In the genomic region with DNA sequence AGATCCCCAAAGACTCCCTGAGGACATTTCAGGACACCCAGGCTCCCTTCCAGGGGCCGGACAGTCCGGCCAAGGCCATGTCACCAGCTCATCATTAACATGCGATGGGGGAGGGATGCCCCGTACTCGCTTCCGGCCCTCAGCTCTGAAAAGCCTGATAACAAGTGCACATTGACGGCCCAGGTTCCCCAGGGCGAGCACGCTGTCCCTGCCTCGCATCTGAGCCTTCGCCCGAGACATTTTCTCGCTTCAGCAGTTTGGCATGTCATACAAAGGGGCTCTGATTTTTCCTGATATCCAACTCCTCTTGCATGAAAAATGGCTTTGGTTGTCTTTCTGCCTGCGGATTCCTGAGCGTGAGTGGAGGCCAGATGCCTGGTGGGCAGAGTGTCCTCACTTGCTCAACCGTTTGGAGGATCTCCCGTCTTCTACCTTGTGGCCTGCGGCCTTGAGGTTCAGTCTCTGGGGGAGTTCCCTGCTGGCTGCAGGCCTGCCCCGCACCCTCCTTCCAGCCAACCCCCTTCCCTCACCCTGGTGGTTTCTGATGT, we compare ENCODE assay signal across 2 cellular contexts.
TF ChIP-seq lines count a peak whose summit lies in the region.

No MANE protein-coding gene starts in this region.

TF ChIP-seq in IMR-90, 13 proteins besides CTCF, POLR2A, EP300 and RAD21:
- no peak for TF ChIP-seq CHD1 (IDR thresholded peaks at IDR 0.05; ENCODE audit: low read depth, low read length)
- TF ChIP-seq BHLHE40 (IDR thresholded peaks at IDR 0.05; ENCODE audit: low read depth, low read length) = no peak
- no peak for TF ChIP-seq FOS (IDR thresholded peaks at IDR 0.05; ENCODE audit: low read depth, low read length)
- TF ChIP-seq SMC3 (IDR thresholded peaks at IDR 0.05; ENCODE audit: low read depth, low read length) = no peak
- no peak for TF ChIP-seq MAFK (IDR thresholded peaks at IDR 0.05; ENCODE audit: low read depth, low read length)
- TF ChIP-seq MXI1 (IDR thresholded peaks at IDR 0.05; ENCODE audit: borderline replicate concordance, low read depth, low read length) = no peak
- TF ChIP-seq RFX5 (IDR thresholded peaks at IDR 0.05; ENCODE audit: low read depth, low read length) = no peak
- TF ChIP-seq RCOR1 (IDR thresholded peaks at IDR 0.05; ENCODE audit: insufficient replicate concordance, low read length) = no peak
- no peak for TF ChIP-seq MAZ (IDR thresholded peaks at IDR 0.05; ENCODE audit: borderline replicate concordance, low read depth, low read length)
- no peak for TF ChIP-seq CEBPB (IDR thresholded peaks at IDR 0.05; ENCODE audit: low read depth, low read length)
- no peak for TF ChIP-seq NFE2L2 (IDR thresholded peaks at IDR 0.05; ENCODE audit: low read depth, low read length)
- TF ChIP-seq, protein P1, sequence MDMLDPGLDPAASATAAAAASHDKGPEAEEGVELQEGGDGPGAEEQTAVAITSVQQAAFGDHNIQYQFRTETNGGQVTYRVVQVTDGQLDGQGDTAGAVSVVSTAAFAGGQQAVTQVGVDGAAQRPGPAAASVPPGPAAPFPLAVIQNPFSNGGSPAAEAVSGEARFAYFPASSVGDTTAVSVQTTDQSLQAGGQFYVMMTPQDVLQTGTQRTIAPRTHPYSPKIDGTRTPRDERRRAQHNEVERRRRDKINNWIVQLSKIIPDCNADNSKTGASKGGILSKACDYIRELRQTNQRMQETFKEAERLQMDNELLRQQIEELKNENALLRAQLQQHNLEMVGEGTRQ (IDR thresholded peaks at IDR 0.05; ENCODE audit: low read depth, low read length) = no peak
- TF ChIP-seq, protein P2, sequence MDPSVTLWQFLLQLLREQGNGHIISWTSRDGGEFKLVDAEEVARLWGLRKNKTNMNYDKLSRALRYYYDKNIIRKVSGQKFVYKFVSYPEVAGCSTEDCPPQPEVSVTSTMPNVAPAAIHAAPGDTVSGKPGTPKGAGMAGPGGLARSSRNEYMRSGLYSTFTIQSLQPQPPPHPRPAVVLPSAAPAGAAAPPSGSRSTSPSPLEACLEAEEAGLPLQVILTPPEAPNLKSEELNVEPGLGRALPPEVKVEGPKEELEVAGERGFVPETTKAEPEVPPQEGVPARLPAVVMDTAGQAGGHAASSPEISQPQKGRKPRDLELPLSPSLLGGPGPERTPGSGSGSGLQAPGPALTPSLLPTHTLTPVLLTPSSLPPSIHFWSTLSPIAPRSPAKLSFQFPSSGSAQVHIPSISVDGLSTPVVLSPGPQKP (IDR thresholded peaks at IDR 0.05; ENCODE audit: borderline replicate concordance, low read depth, low read length) = no peak

TF ChIP-seq in liver, 16 proteins besides CTCF, POLR2A, EP300 and RAD21:
- TF ChIP-seq NR2F2 (IDR thresholded peaks at IDR 0.05) = peak; percentile 21
- no peak for TF ChIP-seq SP1 (IDR thresholded peaks at IDR 0.05)
- TF ChIP-seq RXRA (IDR thresholded peaks at IDR 0.05) = peak; percentile 30 to 35
